Comparison of ENCODE assay signal across 1 cellular context in genomic region chr17:17738901-17739300, GRCh38.
TF ChIP-seq lines count a peak whose summit lies in the region.

No MANE protein-coding gene starts in this region.

TF ChIP-seq in SK-N-SH, 30 proteins besides CTCF, POLR2A, EP300 and RAD21 (continued from another document):
- no peak for TF ChIP-seq USF1 (IDR thresholded peaks at IDR 0.05; ENCODE audit: borderline replicate concordance, low read depth)
